Comparison of ENCODE assay signal across 19 cellular contexts in the genomic region with DNA sequence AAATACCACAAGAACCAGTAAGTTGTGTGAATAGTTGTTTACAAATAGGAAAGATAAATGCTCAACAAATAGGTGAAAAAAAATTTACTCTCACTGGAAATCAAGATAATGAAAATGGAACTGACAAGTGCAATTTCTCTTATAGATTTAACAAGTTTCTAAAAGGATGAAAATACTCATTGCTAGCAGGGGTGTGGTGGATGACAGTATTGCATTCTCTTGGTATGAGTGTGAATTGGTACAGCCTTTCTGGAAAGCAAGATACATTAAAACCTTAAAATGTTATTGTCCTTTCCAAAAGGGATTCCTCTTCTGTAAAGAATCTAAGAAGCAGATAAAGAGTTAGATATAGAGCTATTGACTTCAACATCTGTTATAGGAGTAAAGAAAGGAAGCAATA.
"Had no signal": no experiment of that assay in that cellular context is flagged by ENCODE, and none has a peak within 500 bp of the region (broad histone marks: within the 10 kb centered on the region; RNA-seq: fewer than 3 reads in every experiment).

No MANE protein-coding gene starts in this region.

- H3K36me3 Mint-ChIP-seq: activated naive CD8-positive, alpha-beta T cell; T-cell had no signal

- H3K4me3 Mint-ChIP-seq: activated CD4-positive, alpha-beta T cell treated with anti-CD3 and anti-CD28 coated beads, Interleukin-2, amount 10 ng/mL, durations not matched to agents 7 days and 5 days; activated naive CD8-positive, alpha-beta T cell; dendritic cell treated with granulocyte-macrophage colony-stimulating factor and Interleukin-4, amounts not matched to agents 40 ng/mL and 50 ng/mL, for 4 days; naive thymus-derived CD4-positive, alpha-beta T cell; T-cell had no signal

- DNase-seq: activated CD4-positive, alpha-beta T cell treated with anti-CD3 and anti-CD28 coated beads, Interleukin-2, amount 10 ng/mL, durations not matched to agents 7 days and 5 days; activated effector memory CD4-positive, alpha-beta T cell treated with Interleukin-2 at 50 U/mL for 16 hours; activated T-cell treated with anti-CD3 and anti-CD28 coated beads for 4 hours; amygdala; cerebellar nuclear complex; glutamatergic neuron; naive thymus-derived CD4-positive, alpha-beta T cell; nucleus accumbens; right lobe of liver; spleen; stimulated activated CD4-positive, alpha-beta T cell treated with anti-CD3 and anti-CD28 coated beads, Interleukin-1b, Interleukin-23, amount 100 ng/mL, for 48 hours; stimulated activated naive CD4-positive, alpha-beta T cell; T-cell; upper lobe of left lung had no signal

- H3K9me3 ChIP-seq: right lobe of liver, spleen, suprapubic skin, upper lobe of left lung had no signal

- ATAC-seq: esophagus mucosa; naive thymus-derived CD4-positive, alpha-beta T cell; right lobe of liver; T-cell had no signal

- H3K27ac ChIP-seq: right lobe of liver, spleen, suprapubic skin, upper lobe of left lung had no signal

- H3K27me3 ChIP-seq: suprapubic skin, upper lobe of left lung had no signal

- H3K4me1 ChIP-seq: right lobe of liver, spleen, suprapubic skin, upper lobe of left lung had no signal

- H3K4me3 ChIP-seq: right lobe of liver, spleen, suprapubic skin, upper lobe of left lung had no signal

- H3K9me3 Mint-ChIP-seq: dendritic cell treated with granulocyte-macrophage colony-stimulating factor and Interleukin-4, amounts not matched to agents 40 ng/mL and 50 ng/mL, for 4 days; T-cell had no signal

- H3K4me1 Mint-ChIP-seq: T-cell had no signal

- H3K36me3 ChIP-seq: right lobe of liver, spleen, suprapubic skin, upper lobe of left lung had no signal

- H3K27ac Mint-ChIP-seq: activated CD4-positive, alpha-beta T cell treated with anti-CD3 and anti-CD28 coated beads, Interleukin-2, amount 10 ng/mL, durations not matched to agents 7 days and 5 days; activated naive CD8-positive, alpha-beta T cell; dendritic cell treated with granulocyte-macrophage colony-stimulating factor and Interleukin-4, amounts not matched to agents 40 ng/mL and 50 ng/mL, for 4 days; naive thymus-derived CD4-positive, alpha-beta T cell; progenitor cell of endocrine pancreas; T-cell had no signal

- H3K27me3 Mint-ChIP-seq: activated naive CD8-positive, alpha-beta T cell; dendritic cell treated with granulocyte-macrophage colony-stimulating factor and Interleukin-4, amounts not matched to agents 40 ng/mL and 50 ng/mL, for 4 days had no signal
